ENCODE assay signal across 1 cellular context in genomic region chr13:19958119-19959111, GRCh38.
A peak's percentile ranks its signal among the peaks of the same experiment; 100 is the strongest.
TF ChIP-seq lines count a peak whose summit lies in the region.

Gene ZMYM2 (plus strand): TSS chr13:19958727. CDS start chr13:19993073, 34,346 bp downstream.

TF ChIP-seq in K562, 482 proteins besides CTCF, POLR2A, EP300 and RAD21 (continued from another document and continues in another):
- TF ChIP-seq, protein P1, sequence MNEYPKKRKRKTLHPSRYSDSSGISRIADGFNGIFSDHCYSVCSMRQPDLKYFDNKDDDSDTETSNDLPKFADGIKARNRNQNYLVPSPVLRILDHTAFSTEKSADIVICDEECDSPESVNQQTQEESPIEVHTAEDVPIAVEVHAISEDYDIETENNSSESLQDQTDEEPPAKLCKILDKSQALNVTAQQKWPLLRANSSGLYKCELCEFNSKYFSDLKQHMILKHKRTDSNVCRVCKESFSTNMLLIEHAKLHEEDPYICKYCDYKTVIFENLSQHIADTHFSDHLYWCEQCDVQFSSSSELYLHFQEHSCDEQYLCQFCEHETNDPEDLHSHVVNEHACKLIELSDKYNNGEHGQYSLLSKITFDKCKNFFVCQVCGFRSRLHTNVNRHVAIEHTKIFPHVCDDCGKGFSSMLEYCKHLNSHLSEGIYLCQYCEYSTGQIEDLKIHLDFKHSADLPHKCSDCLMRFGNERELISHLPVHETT (CRISPR knock-in tag; conservative IDR thresholded peaks at IDR 0.05 in 1 of 2, IDR thresholded peaks at IDR 0.05 in 1 of 2), result peak in 1 of 2 experiments; percentile 76; a peak in 1 of 4 replicates
- TF ChIP-seq PHF20 (IDR thresholded peaks at IDR 0.05; ENCODE audit: partially characterized antibody) (no peak), ATF1 (CRISPR knock-in tag; IDR thresholded peaks at IDR 0.05) (no peak), ATF1 (tag; IDR thresholded peaks at IDR 0.05) (peak; percentile 14; the same call in 1 of the 2 replicates), ARID3A (IDR thresholded peaks at IDR 0.05; ENCODE audit: borderline replicate concordance, low read depth, low read length) (0 out of 2 replicates have a peak, but pooled peaks have one; percentile 11), MLLT1 (IDR thresholded peaks at IDR 0.05) (0 out of 4 replicates have a peak, but pooled peaks of 1 of the 2 experiments have one; percentile 56), MEF2A (IDR thresholded peaks at IDR 0.05; ENCODE audit: control insufficient read depth, low read depth, low read length) (no peak), NR4A1 (CRISPR knock-in tag; IDR thresholded peaks at IDR 0.05) (no peak), NR4A1 (tag; IDR thresholded peaks at IDR 0.05) (no peak), SIX5 (IDR thresholded peaks at IDR 0.05; ENCODE audit: borderline replicate concordance in 1 of 2, insufficient read depth in 1 of 2, low read depth in 1 of 2, low read length in 2 of 2) (no peak), NONO (IDR thresholded peaks at IDR 0.05; ENCODE audit: low read depth in 2 of 2, low read length in 1 of 2) (0 out of 4 replicates have a peak, but pooled peaks of 1 of the 2 experiments have one; percentile 42), FOSL1 (tag; conservative IDR thresholded peaks at IDR 0.05) (no peak), POLR2G (IDR thresholded peaks at IDR 0.05; ENCODE audit: low read depth, low read length) (peak; percentile 83), MAZ (CRISPR knock-in tag; conservative IDR thresholded peaks at IDR 0.05 in 1 of 2, IDR thresholded peaks at IDR 0.05 in 1 of 2) (peak in 1 of 2 experiments; percentile 47; a peak in 2 of 4 replicates), BCLAF1 (IDR thresholded peaks at IDR 0.05; ENCODE audit: borderline replicate concordance in 1 of 2, control insufficient read depth in 1 of 2, low read depth in 2 of 2, low read length in 1 of 2) (no peak), TCF7 (IDR thresholded peaks at IDR 0.05; ENCODE audit: borderline replicate concordance) (no peak), SP2 (IDR thresholded peaks at IDR 0.05; ENCODE audit: extremely low read depth, low read depth, low read length, poor library complexity, severe bottlenecking) (peak; percentile 89), KLF13 (tag; IDR thresholded peaks at IDR 0.05; ENCODE audit: borderline replicate concordance, low read depth) (no peak), PKNOX1 (IDR thresholded peaks at IDR 0.05) (peak; percentile 99), ZBTB7A (IDR thresholded peaks at IDR 0.05; ENCODE audit: borderline replicate concordance, control insufficient read depth, low read depth, low read length) (peak; percentile 46; the same call in 1 of the 2 replicates), TAF9B (IDR thresholded peaks at IDR 0.05; ENCODE audit: partially characterized antibody) (peak; percentile 21), HDAC6 (IDR thresholded peaks at IDR 0.05; ENCODE audit: low read depth, low read length) (no peak), POLR2AphosphoS5 (IDR thresholded peaks at IDR 0.05; ENCODE audit: control insufficient read depth, insufficient read depth, low read depth, low read length) (peak; percentile 46)
- TF ChIP-seq, protein P2, sequence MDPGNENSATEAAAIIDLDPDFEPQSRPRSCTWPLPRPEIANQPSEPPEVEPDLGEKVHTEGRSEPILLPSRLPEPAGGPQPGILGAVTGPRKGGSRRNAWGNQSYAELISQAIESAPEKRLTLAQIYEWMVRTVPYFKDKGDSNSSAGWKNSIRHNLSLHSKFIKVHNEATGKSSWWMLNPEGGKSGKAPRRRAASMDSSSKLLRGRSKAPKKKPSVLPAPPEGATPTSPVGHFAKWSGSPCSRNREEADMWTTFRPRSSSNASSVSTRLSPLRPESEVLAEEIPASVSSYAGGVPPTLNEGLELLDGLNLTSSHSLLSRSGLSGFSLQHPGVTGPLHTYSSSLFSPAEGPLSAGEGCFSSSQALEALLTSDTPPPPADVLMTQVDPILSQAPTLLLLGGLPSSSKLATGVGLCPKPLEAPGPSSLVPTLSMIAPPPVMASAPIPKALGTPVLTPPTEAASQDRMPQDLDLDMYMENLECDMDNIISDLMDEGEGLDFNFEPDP (CRISPR knock-in tag; IDR thresholded peaks at IDR 0.05), result no peak
- TF ChIP-seq, protein P3, sequence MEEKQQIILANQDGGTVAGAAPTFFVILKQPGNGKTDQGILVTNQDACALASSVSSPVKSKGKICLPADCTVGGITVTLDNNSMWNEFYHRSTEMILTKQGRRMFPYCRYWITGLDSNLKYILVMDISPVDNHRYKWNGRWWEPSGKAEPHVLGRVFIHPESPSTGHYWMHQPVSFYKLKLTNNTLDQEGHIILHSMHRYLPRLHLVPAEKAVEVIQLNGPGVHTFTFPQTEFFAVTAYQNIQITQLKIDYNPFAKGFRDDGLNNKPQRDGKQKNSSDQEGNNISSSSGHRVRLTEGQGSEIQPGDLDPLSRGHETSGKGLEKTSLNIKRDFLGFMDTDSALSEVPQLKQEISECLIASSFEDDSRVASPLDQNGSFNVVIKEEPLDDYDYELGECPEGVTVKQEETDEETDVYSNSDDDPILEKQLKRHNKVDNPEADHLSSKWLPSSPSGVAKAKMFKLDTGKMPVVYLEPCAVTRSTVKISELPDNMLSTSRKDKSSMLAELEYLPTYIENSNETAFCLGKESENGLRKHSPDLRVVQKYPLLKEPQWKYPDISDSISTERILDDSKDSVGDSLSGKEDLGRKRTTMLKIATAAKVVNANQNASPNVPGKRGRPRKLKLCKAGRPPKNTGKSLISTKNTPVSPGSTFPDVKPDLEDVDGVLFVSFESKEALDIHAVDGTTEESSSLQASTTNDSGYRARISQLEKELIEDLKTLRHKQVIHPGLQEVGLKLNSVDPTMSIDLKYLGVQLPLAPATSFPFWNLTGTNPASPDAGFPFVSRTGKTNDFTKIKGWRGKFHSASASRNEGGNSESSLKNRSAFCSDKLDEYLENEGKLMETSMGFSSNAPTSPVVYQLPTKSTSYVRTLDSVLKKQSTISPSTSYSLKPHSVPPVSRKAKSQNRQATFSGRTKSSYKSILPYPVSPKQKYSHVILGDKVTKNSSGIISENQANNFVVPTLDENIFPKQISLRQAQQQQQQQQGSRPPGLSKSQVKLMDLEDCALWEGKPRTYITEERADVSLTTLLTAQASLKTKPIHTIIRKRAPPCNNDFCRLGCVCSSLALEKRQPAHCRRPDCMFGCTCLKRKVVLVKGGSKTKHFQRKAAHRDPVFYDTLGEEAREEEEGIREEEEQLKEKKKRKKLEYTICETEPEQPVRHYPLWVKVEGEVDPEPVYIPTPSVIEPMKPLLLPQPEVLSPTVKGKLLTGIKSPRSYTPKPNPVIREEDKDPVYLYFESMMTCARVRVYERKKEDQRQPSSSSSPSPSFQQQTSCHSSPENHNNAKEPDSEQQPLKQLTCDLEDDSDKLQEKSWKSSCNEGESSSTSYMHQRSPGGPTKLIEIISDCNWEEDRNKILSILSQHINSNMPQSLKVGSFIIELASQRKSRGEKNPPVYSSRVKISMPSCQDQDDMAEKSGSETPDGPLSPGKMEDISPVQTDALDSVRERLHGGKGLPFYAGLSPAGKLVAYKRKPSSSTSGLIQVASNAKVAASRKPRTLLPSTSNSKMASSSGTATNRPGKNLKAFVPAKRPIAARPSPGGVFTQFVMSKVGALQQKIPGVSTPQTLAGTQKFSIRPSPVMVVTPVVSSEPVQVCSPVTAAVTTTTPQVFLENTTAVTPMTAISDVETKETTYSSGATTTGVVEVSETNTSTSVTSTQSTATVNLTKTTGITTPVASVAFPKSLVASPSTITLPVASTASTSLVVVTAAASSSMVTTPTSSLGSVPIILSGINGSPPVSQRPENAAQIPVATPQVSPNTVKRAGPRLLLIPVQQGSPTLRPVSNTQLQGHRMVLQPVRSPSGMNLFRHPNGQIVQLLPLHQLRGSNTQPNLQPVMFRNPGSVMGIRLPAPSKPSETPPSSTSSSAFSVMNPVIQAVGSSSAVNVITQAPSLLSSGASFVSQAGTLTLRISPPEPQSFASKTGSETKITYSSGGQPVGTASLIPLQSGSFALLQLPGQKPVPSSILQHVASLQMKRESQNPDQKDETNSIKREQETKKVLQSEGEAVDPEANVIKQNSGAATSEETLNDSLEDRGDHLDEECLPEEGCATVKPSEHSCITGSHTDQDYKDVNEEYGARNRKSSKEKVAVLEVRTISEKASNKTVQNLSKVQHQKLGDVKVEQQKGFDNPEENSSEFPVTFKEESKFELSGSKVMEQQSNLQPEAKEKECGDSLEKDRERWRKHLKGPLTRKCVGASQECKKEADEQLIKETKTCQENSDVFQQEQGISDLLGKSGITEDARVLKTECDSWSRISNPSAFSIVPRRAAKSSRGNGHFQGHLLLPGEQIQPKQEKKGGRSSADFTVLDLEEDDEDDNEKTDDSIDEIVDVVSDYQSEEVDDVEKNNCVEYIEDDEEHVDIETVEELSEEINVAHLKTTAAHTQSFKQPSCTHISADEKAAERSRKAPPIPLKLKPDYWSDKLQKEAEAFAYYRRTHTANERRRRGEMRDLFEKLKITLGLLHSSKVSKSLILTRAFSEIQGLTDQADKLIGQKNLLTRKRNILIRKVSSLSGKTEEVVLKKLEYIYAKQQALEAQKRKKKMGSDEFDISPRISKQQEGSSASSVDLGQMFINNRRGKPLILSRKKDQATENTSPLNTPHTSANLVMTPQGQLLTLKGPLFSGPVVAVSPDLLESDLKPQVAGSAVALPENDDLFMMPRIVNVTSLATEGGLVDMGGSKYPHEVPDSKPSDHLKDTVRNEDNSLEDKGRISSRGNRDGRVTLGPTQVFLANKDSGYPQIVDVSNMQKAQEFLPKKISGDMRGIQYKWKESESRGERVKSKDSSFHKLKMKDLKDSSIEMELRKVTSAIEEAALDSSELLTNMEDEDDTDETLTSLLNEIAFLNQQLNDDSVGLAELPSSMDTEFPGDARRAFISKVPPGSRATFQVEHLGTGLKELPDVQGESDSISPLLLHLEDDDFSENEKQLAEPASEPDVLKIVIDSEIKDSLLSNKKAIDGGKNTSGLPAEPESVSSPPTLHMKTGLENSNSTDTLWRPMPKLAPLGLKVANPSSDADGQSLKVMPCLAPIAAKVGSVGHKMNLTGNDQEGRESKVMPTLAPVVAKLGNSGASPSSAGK (IDR thresholded peaks at IDR 0.05), result peak; percentile 30; the same call in 1 of the 2 replicates
- TF ChIP-seq, protein P4, sequence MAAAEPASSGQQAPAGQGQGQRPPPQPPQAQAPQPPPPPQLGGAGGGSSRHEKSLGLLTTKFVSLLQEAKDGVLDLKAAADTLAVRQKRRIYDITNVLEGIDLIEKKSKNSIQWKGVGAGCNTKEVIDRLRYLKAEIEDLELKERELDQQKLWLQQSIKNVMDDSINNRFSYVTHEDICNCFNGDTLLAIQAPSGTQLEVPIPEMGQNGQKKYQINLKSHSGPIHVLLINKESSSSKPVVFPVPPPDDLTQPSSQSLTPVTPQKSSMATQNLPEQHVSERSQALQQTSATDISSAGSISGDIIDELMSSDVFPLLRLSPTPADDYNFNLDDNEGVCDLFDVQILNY (CRISPR knock-in tag; IDR thresholded peaks at IDR 0.05), result no peak
- TF ChIP-seq, protein P5, sequence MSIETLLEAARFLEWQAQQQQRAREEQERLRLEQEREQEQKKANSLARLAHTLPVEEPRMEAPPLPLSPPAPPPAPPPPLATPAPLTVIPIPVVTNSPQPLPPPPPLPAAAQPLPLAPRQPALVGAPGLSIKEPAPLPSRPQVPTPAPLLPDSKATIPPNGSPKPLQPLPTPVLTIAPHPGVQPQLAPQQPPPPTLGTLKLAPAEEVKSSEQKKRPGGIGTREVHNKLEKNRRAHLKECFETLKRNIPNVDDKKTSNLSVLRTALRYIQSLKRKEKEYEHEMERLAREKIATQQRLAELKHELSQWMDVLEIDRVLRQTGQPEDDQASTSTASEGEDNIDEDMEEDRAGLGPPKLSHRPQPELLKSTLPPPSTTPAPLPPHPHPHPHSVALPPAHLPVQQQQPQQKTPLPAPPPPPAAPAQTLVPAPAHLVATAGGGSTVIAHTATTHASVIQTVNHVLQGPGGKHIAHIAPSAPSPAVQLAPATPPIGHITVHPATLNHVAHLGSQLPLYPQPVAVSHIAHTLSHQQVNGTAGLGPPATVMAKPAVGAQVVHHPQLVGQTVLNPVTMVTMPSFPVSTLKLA (conservative IDR thresholded peaks at IDR 0.05), result peak; percentile 30 to 50; a peak in 2 of 4 replicates
